ENCODE assay signal across 24 cellular contexts in genomic region chr12:75970310-75970709, GRCh38.
DNase-seq lines count a peak whose midpoint lies in the region; ATAC-seq, FAIRE-seq and TF ChIP-seq lines count a peak whose summit lies in the region.
"Had no signal": no experiment of that assay in that cellular context is flagged by ENCODE, and none has a peak within 500 bp of the region (broad histone marks: within the 10 kb centered on the region; RNA-seq: fewer than 3 reads in every experiment).

No MANE protein-coding gene starts in this region.

- no peak overlapping the region for H3K4me2 ChIP-seq in keratinocyte (ENCODE audit: control insufficient read depth, extremely low read depth, insufficient read depth, low read depth, low read length)

- H3K4me1 ChIP-seq in HUES48 (ENCODE audit: control insufficient read depth, insufficient read depth, low read length): peaks cover 20% of the 10 kb centered on the region
- peaks cover 9% of the 10 kb centered on the region for H3K4me1 ChIP-seq in keratinocyte (ENCODE audit: control insufficient read depth, extremely low read depth, insufficient read depth, low read length)
- H3K4me1 ChIP-seq: ascending aorta, psoas muscle, tibial artery had no signal

- no peaks in the 10 kb centered on the region for H3K36me3 ChIP-seq in HUES48 (ENCODE audit: control insufficient read depth, insufficient read depth, low read length)
- H3K36me3 ChIP-seq in keratinocyte (ENCODE audit: control insufficient read depth in 2 of 2, extremely low read depth in 1 of 2, insufficient read depth in 2 of 2, low read length in 2 of 2): no peaks in the 10 kb centered on the region
- H3K36me3 ChIP-seq: ascending aorta, tibial artery had no signal

- peaks cover 20% of the 10 kb centered on the region for H3K9me3 Mint-ChIP-seq in activated naive CD8-positive, alpha-beta T cell treated with anti-CD3 and anti-CD28 coated beads for 36 hours
- H3K9me3 Mint-ChIP-seq in progenitor cell of endocrine pancreas (ENCODE audit: low read depth): no peaks in the 10 kb centered on the region
- H3K9me3 Mint-ChIP-seq: activated naive CD4-positive, alpha-beta T cell treated with anti-CD3 and anti-CD28 coated beads, Interleukin-2, amount 10 ng/mL, durations not matched to agents 7 days and 5 days; activated T-cell treated with anti-CD3 and anti-CD28 coated beads, Interleukin-2, amount 50 U/mL, for 4 hours; HFFc6; nephron; T-cell had no signal

- no peaks in the 10 kb centered on the region for H3K27me3 Mint-ChIP-seq in activated naive CD8-positive, alpha-beta T cell treated with anti-CD3 and anti-CD28 coated beads for 36 hours
- no peaks in the 10 kb centered on the region for H3K27me3 Mint-ChIP-seq in progenitor cell of endocrine pancreas
- H3K27me3 Mint-ChIP-seq: stimulated activated naive CD8-positive, alpha-beta T cell treated with anti-CD3 and anti-CD28 coated beads, Interleukin-15, amount 100 ng/mL, for 72 hours; T-cell had no signal

- FAIRE-seq in keratinocyte (lab: Jason Lieb, UNC): peak; percentile 13
- FAIRE-seq: K562, RCC 7860 had no signal

- H3K27ac ChIP-seq in HUES48 (ENCODE audit: low read depth, low read length): peak overlapping the region; percentile 74
- H3K27ac ChIP-seq in keratinocyte (ENCODE audit: control insufficient read depth, insufficient read depth, low read length): no peak overlapping the region
- H3K27ac ChIP-seq: ascending aorta, psoas muscle, tibial artery had no signal

- no peak overlapping the region for H3K4me3 Mint-ChIP-seq in activated naive CD8-positive, alpha-beta T cell treated with anti-CD3 and anti-CD28 coated beads for 36 hours
- no peak overlapping the region for H3K4me3 Mint-ChIP-seq in progenitor cell of endocrine pancreas (ENCODE audit: low read depth)
- H3K4me3 Mint-ChIP-seq: activated naive CD4-positive, alpha-beta T cell treated with anti-CD3 and anti-CD28 coated beads, Interleukin-2, amount 10 ng/mL, durations not matched to agents 7 days and 5 days; activated T-cell treated with anti-CD3 and anti-CD28 coated beads, Interleukin-2, amount 50 U/mL, for 4 hours; HFFc6; nephron; stimulated activated naive CD8-positive, alpha-beta T cell treated with anti-CD3 and anti-CD28 coated beads, Interleukin-15, amount 100 ng/mL, for 72 hours; T-cell had no signal

- dilution Hi-C loops in keratinocyte (cut with MboI; ENCODE audit: extremely low pct_ligation_motif_present, low sequenced_read_pairs): no loop called here

- H3K9me1 ChIP-seq in keratinocyte (ENCODE audit: control insufficient read depth, extremely low read depth, insufficient read depth, low read length): no peaks in the 10 kb centered on the region

- no peaks in the 10 kb centered on the region for H3K79me2 ChIP-seq in keratinocyte (ENCODE audit: control insufficient read depth, insufficient read depth, low read length)

- H3K4me1 Mint-ChIP-seq in activated naive CD8-positive, alpha-beta T cell treated with anti-CD3 and anti-CD28 coated beads for 36 hours: peaks cover 49% of the 10 kb centered on the region
- H3K4me1 Mint-ChIP-seq in progenitor cell of endocrine pancreas (ENCODE audit: low read depth): peaks cover 5% of the 10 kb centered on the region
- H3K4me1 Mint-ChIP-seq: activated naive CD4-positive, alpha-beta T cell treated with anti-CD3 and anti-CD28 coated beads, Interleukin-2, amount 10 ng/mL, durations not matched to agents 7 days and 5 days had no signal

- H3K27ac Mint-ChIP-seq in activated naive CD8-positive, alpha-beta T cell treated with anti-CD3 and anti-CD28 coated beads for 36 hours: peak overlapping the region; percentile 61
- no peak overlapping the region for H3K27ac Mint-ChIP-seq in progenitor cell of endocrine pancreas
- H3K27ac Mint-ChIP-seq: activated naive CD4-positive, alpha-beta T cell treated with anti-CD3 and anti-CD28 coated beads, Interleukin-2, amount 10 ng/mL, durations not matched to agents 7 days and 5 days; HFFc6; nephron; T-cell had no signal

- DNase-seq in CD1c-positive myeloid dendritic cell (ENCODE audit: extremely low spot score) (peak; percentile 23), keratinocyte (ENCODE audit: low read depth, low spot score) (no peak), NCI-H2196 treated with DMSO at 0.1 percent for 48 hours (lab: John Stamatoyannopoulos, UW; ENCODE audit: unreplicated experiment) (no peak), HUDEP-2 (lab: John Stamatoyannopoulos, UW; ENCODE audit: unreplicated experiment in 76 of 76) (no peak), progenitor cell of endocrine pancreas (ENCODE audit: low spot score, unreplicated experiment) (no peak)
- no peak for DNase-seq in activated naive CD8-positive, alpha-beta T cell treated with anti-CD3 and anti-CD28 coated beads for 36 hours
- DNase-seq: activated CD4-positive, CD25-positive, alpha-beta regulatory T cell treated with anti-CD3 and anti-CD28 coated beads, Interleukin-2, amount 50 U/mL, for 72 hours; activated naive CD4-positive, alpha-beta T cell treated with anti-CD3 and anti-CD28 coated beads, Interleukin-2, amount 10 ng/mL, durations not matched to agents 7 days and 5 days; activated T-cell treated with anti-CD3 and anti-CD28 coated beads, Interleukin-2, amount 50 U/mL, for 4 hours; C1 segment of cervical spinal cord; HFFc6; NCI-H1436; NCI-H524; psoas muscle; stimulated activated CD4-positive, alpha-beta T cell treated with anti-CD3 and anti-CD28 coated beads, Interleukin-15, amount 100 ng/mL, for 24 hours; stimulated activated naive CD8-positive, alpha-beta T cell treated with anti-CD3 and anti-CD28 coated beads, Interleukin-15, amount 100 ng/mL, for 72 hours; T-cell; tibial artery had no signal

- no peak for ATAC-seq in HG02938 (IDR thresholded peaks at IDR 0.05; ENCODE audit: unreplicated experiment)
- ATAC-seq: K562; stimulated activated naive CD8-positive, alpha-beta T cell treated with anti-CD3 and anti-CD28 coated beads, Interleukin-15, amount 100 ng/mL, for 72 hours; T-cell had no signal

- H3K4me3 ChIP-seq in HUES48 (ENCODE audit: low read depth, low read length) (no peak overlapping the region), keratinocyte (ENCODE audit: control insufficient read depth in 2 of 3, extremely low read depth in 1 of 3, insufficient read depth in 2 of 3, low read depth in 1 of 3, low read length in 3 of 3) (no peak overlapping the region)
- H3K4me3 ChIP-seq: ascending aorta, K562, psoas muscle, tibial artery had no signal

- H3K9ac ChIP-seq in HUES48 (ENCODE audit: low read depth, low read length) (no peak overlapping the region), keratinocyte (ENCODE audit: control insufficient read depth, extremely low read depth, insufficient read depth, low read length) (no peak overlapping the region)

- H4K20me1 ChIP-seq in keratinocyte (ENCODE audit: control insufficient read depth, extremely low read depth, insufficient read depth, low read length): no peaks in the 10 kb centered on the region

- H3K9me3 ChIP-seq in HUES48 (ENCODE audit: control insufficient read depth, insufficient read depth, low read length): no peaks in the 10 kb centered on the region
- H3K9me3 ChIP-seq in keratinocyte (ENCODE audit: control insufficient read depth, low read depth, low read length): no peaks in the 10 kb centered on the region
- H3K9me3 ChIP-seq: ascending aorta, psoas muscle, tibial artery had no signal

- H3K27me3 ChIP-seq in HUES48 (ENCODE audit: control insufficient read depth, insufficient read depth, low read length) (no peaks in the 10 kb centered on the region), keratinocyte (ENCODE audit: control insufficient read depth, extremely low read depth, insufficient read depth, low read length) (no peaks in the 10 kb centered on the region)
- H3K27me3 ChIP-seq: ascending aorta, tibial artery had no signal

- H2AFZ ChIP-seq in keratinocyte (ENCODE audit: control insufficient read depth, low read length): no peak overlapping the region

- TF ChIP-seq CTCF in keratinocyte (optimal IDR thresholded peaks at IDR 0.05 in 1 of 3, IDR thresholded peaks at IDR 0.05 in 1 of 3, conservative IDR thresholded peaks at IDR 0.05 in 1 of 3; ENCODE audit: extremely low read depth in 1 of 3, insufficient read depth in 2 of 3, low read length in 3 of 3) (no peak), progenitor cell of endocrine pancreas (IDR thresholded peaks at IDR 0.05; ENCODE audit: unreplicated experiment) (no peak)

- H3K36me3 Mint-ChIP-seq in activated naive CD8-positive, alpha-beta T cell treated with anti-CD3 and anti-CD28 coated beads for 36 hours: peaks cover 12% of the 10 kb centered on the region
- H3K36me3 Mint-ChIP-seq in progenitor cell of endocrine pancreas (ENCODE audit: insufficient read depth): no peaks in the 10 kb centered on the region
- H3K36me3 Mint-ChIP-seq: activated naive CD4-positive, alpha-beta T cell treated with anti-CD3 and anti-CD28 coated beads, Interleukin-2, amount 10 ng/mL, durations not matched to agents 7 days and 5 days; T-cell had no signal
